12 cellular contexts compared by ENCODE assay signal in genomic region chr14:61555056-61555838, GRCh38.
A peak's percentile ranks its signal among the peaks of the same experiment; 100 is the strongest.
DNase-seq lines count a peak whose midpoint lies in the region; ATAC-seq lines count a peak whose summit lies in the region.
"Had no signal": no experiment of that assay in that cellular context is flagged by ENCODE, and none has a peak within 500 bp of the region (broad histone marks: within the 10 kb centered on the region; RNA-seq: fewer than 3 reads in every experiment).

No MANE protein-coding gene starts in this region.

- peak overlapping the region; percentile 16 for H3K27ac Mint-ChIP-seq in stimulated activated naive CD8-positive, alpha-beta T cell treated with anti-CD3 and anti-CD28 coated beads, Interleukin-15, Interleukin-2, amounts not matched to agents 100 ng/mL and 50 ng/mL, for 24 hours

- peaks cover 46% of the 10 kb centered on the region for H3K4me1 Mint-ChIP-seq in stimulated activated naive CD8-positive, alpha-beta T cell treated with anti-CD3 and anti-CD28 coated beads, Interleukin-15, Interleukin-2, amounts not matched to agents 100 ng/mL and 50 ng/mL, for 24 hours (ENCODE audit: low read depth)

- no peaks in the 10 kb centered on the region for H3K27me3 Mint-ChIP-seq in stimulated activated naive CD8-positive, alpha-beta T cell treated with anti-CD3 and anti-CD28 coated beads, Interleukin-15, Interleukin-2, amounts not matched to agents 100 ng/mL and 50 ng/mL, for 24 hours

- H3K4me3 Mint-ChIP-seq in stimulated activated naive CD8-positive, alpha-beta T cell treated with anti-CD3 and anti-CD28 coated beads, Interleukin-15, Interleukin-2, amounts not matched to agents 100 ng/mL and 50 ng/mL, for 24 hours: no peak overlapping the region

- H3K36me3 Mint-ChIP-seq in stimulated activated naive CD8-positive, alpha-beta T cell treated with anti-CD3 and anti-CD28 coated beads, Interleukin-15, Interleukin-2, amounts not matched to agents 100 ng/mL and 50 ng/mL, for 24 hours (ENCODE audit: low read depth): peaks cover 27% of the 10 kb centered on the region

- DNase-seq in stimulated activated naive CD8-positive, alpha-beta T cell treated with anti-CD3 and anti-CD28 coated beads, Interleukin-15, Interleukin-2, amounts not matched to agents 100 U/mL and 50 U/mL, for 24 hours: no peak
- DNase-seq in amniotic epithelial cell (ENCODE audit: low read depth) (peak; percentile 95), iris pigment epithelial cell (ENCODE audit: low read depth) (peak; percentile 68), RPMI8226 (no peak), NCI-H2196 treated with DMSO at 0.1 percent for 48 hours (lab: John Stamatoyannopoulos, UW; ENCODE audit: unreplicated experiment) (no peak)
- DNase-seq in stimulated activated CD4-positive, alpha-beta T cell treated with anti-CD3 and anti-CD28 coated beads, Interleukin-1b, Interleukin-23, amount 100 ng/mL, for 48 hours: no peak
- DNase-seq: BE2C, left ventricle myocardium inferior, NCI-H2081, testis had no signal

- H3K9me3 Mint-ChIP-seq in stimulated activated naive CD8-positive, alpha-beta T cell treated with anti-CD3 and anti-CD28 coated beads, Interleukin-15, Interleukin-2, amounts not matched to agents 100 ng/mL and 50 ng/mL, for 24 hours: no peaks in the 10 kb centered on the region

- ATAC-seq in stimulated activated naive CD8-positive, alpha-beta T cell treated with anti-CD3 and anti-CD28 coated beads, Interleukin-15, Interleukin-2, amounts not matched to agents 100 U/mL and 50 U/mL, for 24 hours: no peak
- no peak for ATAC-seq in HG02588 (IDR thresholded peaks at IDR 0.05; ENCODE audit: unreplicated experiment)

Comparison
In these comparisons a context has a peak if more than half of its experiments do, and no peak if none do; other contexts are left out.
1. DNase-seq: peak in amniotic epithelial cell (single experiment) and iris pigment epithelial cell (single experiment); none in stimulated activated naive CD8-positive, alpha-beta T cell treated with anti-CD3 and anti-CD28 coated beads, Interleukin-15, Interleukin-2, amounts not matched to agents 100 U/mL and 50 U/mL, for 24 hours (single experiment), RPMI8226 (single experiment), stimulated activated CD4-positive, alpha-beta T cell treated with anti-CD3 and anti-CD28 coated beads, Interleukin-1b, Interleukin-23, amount 100 ng/mL, for 48 hours (single experiment) and NCI-H2196 treated with DMSO at 0.1 percent for 48 hours (single experiment).